Comparison of ENCODE assay signal across 9 cellular contexts in the genomic region with DNA sequence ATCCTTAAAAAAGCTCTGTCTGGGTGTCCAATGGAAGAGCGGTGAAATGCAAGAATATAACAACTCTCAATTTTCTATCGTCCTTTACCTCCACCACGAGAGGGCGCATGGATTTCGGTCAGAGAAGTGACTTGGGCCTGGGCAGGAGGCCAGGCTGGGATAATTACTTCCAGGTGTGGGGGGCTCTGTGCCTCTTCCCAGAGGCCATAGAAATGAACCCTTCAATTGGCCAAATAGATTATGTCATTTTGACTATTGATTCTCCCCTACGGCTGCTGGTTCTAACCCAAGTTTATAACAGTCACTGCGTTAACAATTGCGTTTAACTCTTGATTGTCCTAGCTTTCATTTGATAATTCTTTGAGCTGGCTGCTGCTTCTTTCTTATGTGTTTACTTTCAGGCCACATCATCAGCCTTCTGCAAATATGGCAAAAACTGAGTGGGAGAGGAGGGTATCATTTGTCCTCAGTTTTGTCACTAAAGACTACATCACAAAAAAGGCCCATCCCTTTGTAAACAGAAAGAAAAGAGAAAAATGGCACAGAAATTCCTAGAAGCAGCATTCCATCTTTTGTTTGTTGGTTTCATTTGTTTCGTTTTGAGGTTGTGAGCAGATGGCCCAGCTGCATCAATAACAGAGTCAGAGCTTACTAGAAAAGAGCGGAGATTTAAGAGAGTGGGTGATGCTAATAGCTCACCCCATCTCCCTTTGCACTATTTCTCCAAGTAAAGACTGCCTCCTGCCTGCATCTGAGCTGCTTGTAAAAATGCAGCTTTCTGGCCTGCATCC. TPM values are rescaled to one million over a fixed set of nuclear protein-coding genes. Genes with fewer than 3 reads are reported as not detected.
DNase-seq lines count a peak whose midpoint lies in the region; ATAC-seq and TF ChIP-seq lines count a peak whose summit lies in the region.
"Had no signal": no experiment of that assay in that cellular context is flagged by ENCODE, and none has a peak within 500 bp of the region (broad histone marks: within the 10 kb centered on the region; RNA-seq: fewer than 3 reads in every experiment).

No MANE protein-coding gene starts in this region.

- H3K36me3 Mint-ChIP-seq in activated naive CD8-positive, alpha-beta T cell treated with anti-CD3 and anti-CD28 coated beads, Interleukin-2, amount 50 U/mL, for 24 hours (ENCODE audit: low read depth): no peaks in the 10 kb centered on the region

- TF ChIP-seq CTCF in heart left ventricle (IDR thresholded peaks at IDR 0.05): peak; percentile 69 to 85 (median 77)

- peak overlapping the region in 1 of 12 donors; percentile 22 for H3K4me3 ChIP-seq in heart left ventricle
- H3K4me3 ChIP-seq: BLaER1 treated with 17β-estradiol and CSF1 and Interleukin-3, amounts not matched to agents 10 nM and 100 nM had no signal

- no peaks in the 10 kb centered on the region for H3K27me3 ChIP-seq in heart left ventricle
- H3K27me3 ChIP-seq: BLaER1 treated with 17β-estradiol and CSF1 and Interleukin-3, amounts not matched to agents 10 nM and 100 nM had no signal

- no peak overlapping the region for H3K27ac ChIP-seq in heart left ventricle
- H3K27ac ChIP-seq: BLaER1 treated with 17β-estradiol and CSF1 and Interleukin-3, amounts not matched to agents 10 nM and 100 nM had no signal

- no peaks in the 10 kb centered on the region for H3K36me3 ChIP-seq in heart left ventricle
- H3K36me3 ChIP-seq: BLaER1 treated with 17β-estradiol and CSF1 and Interleukin-3, amounts not matched to agents 10 nM and 100 nM had no signal

- DNase-seq in activated gamma-delta T cell treated with Interleukin-2 at 50 U/mL for 16 hours (peak; percentile 69), activated gamma-delta T cell (lab: John Stamatoyannopoulos, UW) (no peak), NCI-H1417 (lab: John Stamatoyannopoulos, UW) (peak; percentile 86 to 97 (median 89)), SW480 (ENCODE audit: low spot score) (peak; percentile 48), heart left ventricle (peak; percentile 80 to 89 (median 85)), putamen (ENCODE audit: low spot score) (peak; percentile 68), cerebellar nuclear complex (lab: John Stamatoyannopoulos, UW) (no peak)
- DNase-seq in activated naive CD8-positive, alpha-beta T cell treated with anti-CD3 and anti-CD28 coated beads, Interleukin-2, amount 50 U/mL, for 24 hours: peak; percentile 75

- H3K4me3 Mint-ChIP-seq in activated naive CD8-positive, alpha-beta T cell treated with anti-CD3 and anti-CD28 coated beads, Interleukin-2, amount 50 U/mL, for 24 hours: no peak overlapping the region

- TF ChIP-seq POLR2A in heart left ventricle (IDR thresholded peaks at IDR 0.05): no peak

- no peaks in the 10 kb centered on the region for H3K4me1 Mint-ChIP-seq in activated naive CD8-positive, alpha-beta T cell treated with anti-CD3 and anti-CD28 coated beads, Interleukin-2, amount 50 U/mL, for 24 hours

- no peaks in the 10 kb centered on the region for H3K9me3 Mint-ChIP-seq in activated naive CD8-positive, alpha-beta T cell treated with anti-CD3 and anti-CD28 coated beads, Interleukin-2, amount 50 U/mL, for 24 hours

- intact Hi-C loops in heart left ventricle (cut with DNase I): loop anchor here (1.0 to 10.0 kb wide), 15 partner anchors 15 to 932 kb away; partner anchors contain the start of gene SUB1 (in 2 of the 10)

- no peak overlapping the region for H3K27ac Mint-ChIP-seq in activated naive CD8-positive, alpha-beta T cell treated with anti-CD3 and anti-CD28 coated beads, Interleukin-2, amount 50 U/mL, for 24 hours

- WGBS in heart left ventricle, 4 donors: 16 to 27% (median 23%) methylated on average over 10 of the region's 10 CpGs

- H3K9me3 ChIP-seq in heart left ventricle: no peaks in the 10 kb centered on the region
- H3K9me3 ChIP-seq: BLaER1 treated with 17β-estradiol and CSF1 and Interleukin-3, amounts not matched to agents 10 nM and 100 nM had no signal

- peak; percentile 43 for ATAC-seq in activated naive CD8-positive, alpha-beta T cell treated with anti-CD3 and anti-CD28 coated beads, Interleukin-2, amount 50 U/mL, for 24 hours
- peak; percentile 62 to 81 (median 70) for ATAC-seq in heart left ventricle

- no peaks in the 10 kb centered on the region for H3K27me3 Mint-ChIP-seq in activated naive CD8-positive, alpha-beta T cell treated with anti-CD3 and anti-CD28 coated beads, Interleukin-2, amount 50 U/mL, for 24 hours

- peaks cover 0 to 11% (median 3%) of the 10 kb centered on the region in 12 donors for H3K4me1 ChIP-seq in heart left ventricle
- H3K4me1 ChIP-seq: BLaER1 treated with 17β-estradiol and CSF1 and Interleukin-3, amounts not matched to agents 10 nM and 100 nM had no signal

RNA-seq across cellular contexts. Expression of gene ZFR, which starts 45.4 kb away (rescaled TPM):
- total RNA-seq in heart left ventricle: 10 to 100 TPM; 53.7 to 79.9 (median 63.8) TPM
- polyA plus RNA-seq in heart left ventricle: 10 to 100 TPM; 18.2 to 53.6 TPM

Comparison
In these comparisons a context has a peak if more than half of its experiments do, and no peak if none do; other contexts are left out.
1. DNase-seq: peak in activated gamma-delta T cell treated with Interleukin-2 at 50 U/mL for 16 hours (single experiment), NCI-H1417 (3 of 3), SW480 (single experiment), activated naive CD8-positive, alpha-beta T cell treated with anti-CD3 and anti-CD28 coated beads, Interleukin-2, amount 50 U/mL, for 24 hours (single experiment), heart left ventricle (5 of 5) and putamen (single experiment); none in activated gamma-delta T cell (single experiment) and cerebellar nuclear complex (0 of 2).